In the genomic region with DNA sequence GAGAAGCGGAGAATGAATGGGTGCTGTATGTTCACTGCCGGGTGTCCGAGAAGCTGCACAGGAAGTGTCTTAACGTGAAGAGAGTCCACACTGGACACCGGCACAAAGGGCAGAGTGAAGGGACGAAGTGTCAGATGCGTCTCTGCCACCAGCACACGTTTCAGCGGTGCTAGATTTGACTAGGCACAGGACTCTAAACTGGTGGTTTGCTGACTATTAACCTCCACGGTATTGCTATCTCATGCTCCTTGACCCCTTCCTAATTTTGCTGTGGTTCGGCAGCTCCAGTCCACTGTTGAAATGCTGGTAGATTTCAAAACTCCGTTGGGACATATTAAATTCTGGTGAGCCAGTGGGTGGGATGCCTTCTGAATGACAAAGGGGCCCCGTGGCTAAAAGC, we compare ENCODE assay signal across 23 cellular contexts. TPM values are rescaled to one million over a fixed set of nuclear protein-coding genes. Genes with fewer than 3 reads are reported as not detected.
"Had no signal": no experiment of that assay in that cellular context is flagged by ENCODE, and none has a peak within 500 bp of the region (broad histone marks: within the 10 kb centered on the region; RNA-seq: fewer than 3 reads in every experiment).

No MANE protein-coding gene starts in this region.

RNA-seq across cellular contexts. Expression of a gene that starts 13.3 kb away (rescaled TPM):
- total RNA-seq: cerebellum, dorsolateral prefrontal cortex, esophagus mucosa, gastrocnemius medialis, glomerular endothelial cell, heart left ventricle, hepatocyte, kidney epithelial cell, left cardiac atrium, left ventricle myocardium superior, lung, mononuclear cell, natural killer cell, occipital lobe, pancreas, posterior vena cava, sigmoid colon, skeletal muscle tissue, stomach, subcutaneous adipose tissue, temporal lobe, ureter had no signal
- polyA plus RNA-seq: heart left ventricle, hepatocyte, lung, neural cell, pancreas, sigmoid colon, stomach had no signal
